1 cellular context compared by ENCODE assay signal in genomic region chr6:79234150-79235022, GRCh38.
TF ChIP-seq lines count a peak whose summit lies in the region.

TSS of gene HMGN3 (minus strand) at chr6:79234682.

TF ChIP-seq in HEK293, 187 proteins besides CTCF, POLR2A, EP300 and RAD21 (continued from another document):
- TF ChIP-seq ZFP3 (tag by site-specific recombination; IDR thresholded peaks at IDR 0.05; ENCODE audit: low read depth) (no peak), ZNF585B (tag by site-specific recombination; IDR thresholded peaks at IDR 0.05) (no peak), ZSCAN4 (tag by site-specific recombination; IDR thresholded peaks at IDR 0.05) (no peak), ZNF24 (tag by site-specific recombination; IDR thresholded peaks at IDR 0.05) (peak; percentile 16), KLF7 (tag by site-specific recombination; IDR thresholded peaks at IDR 0.05; ENCODE audit: borderline replicate concordance) (no peak), ZNF394 (tag by site-specific recombination; IDR thresholded peaks at IDR 0.05; ENCODE audit: borderline replicate concordance) (0 out of 2 replicates have a peak, but pooled peaks have one; percentile 25), ZNF404 (tag by site-specific recombination; IDR thresholded peaks at IDR 0.05) (no peak), ZBTB6 (tag by site-specific recombination; IDR thresholded peaks at IDR 0.05) (no peak), GLIS1 (tag by site-specific recombination; IDR thresholded peaks at IDR 0.05) (peak; percentile 53; the same call in 1 of the 2 replicates), SETDB1 (IDR thresholded peaks at IDR 0.05; ENCODE audit: insufficient read length, low read length) (peak; percentile 93), ZBTB44 (tag by site-specific recombination; IDR thresholded peaks at IDR 0.05) (peak; percentile 83), ZXDB (tag by site-specific recombination; IDR thresholded peaks at IDR 0.05) (peak; percentile 57; the same call in 1 of the 2 replicates), ELK4 (IDR thresholded peaks at IDR 0.05; ENCODE audit: borderline replicate concordance, low read depth, low read length) (no peak), EGR2 (tag by site-specific recombination; IDR thresholded peaks at IDR 0.05; ENCODE audit: low read depth) (no peak), ZNF660 (tag by site-specific recombination; IDR thresholded peaks at IDR 0.05) (peak; percentile 75; the same call in 1 of the 2 replicates), ZNF76 (tag by site-specific recombination; IDR thresholded peaks at IDR 0.05; ENCODE audit: borderline replicate concordance, low read depth) (peak; percentile 35; the same call in 1 of the 2 replicates), ZNF658 (tag by site-specific recombination; IDR thresholded peaks at IDR 0.05) (no peak), ZNF274 (IDR thresholded peaks at IDR 0.05; ENCODE audit: low read length) (no peak), ZNF274 (tag by site-specific recombination; IDR thresholded peaks at IDR 0.05; ENCODE audit: borderline replicate concordance) (no peak), ZSCAN5A (tag by site-specific recombination; IDR thresholded peaks at IDR 0.05) (0 out of 2 replicates have a peak, but pooled peaks have one; percentile 14), ZNF529 (tag by site-specific recombination; IDR thresholded peaks at IDR 0.05; ENCODE audit: insufficient replicate concordance) (no peak)
